ENCODE assay signal across 1 cellular context in the genomic region with DNA sequence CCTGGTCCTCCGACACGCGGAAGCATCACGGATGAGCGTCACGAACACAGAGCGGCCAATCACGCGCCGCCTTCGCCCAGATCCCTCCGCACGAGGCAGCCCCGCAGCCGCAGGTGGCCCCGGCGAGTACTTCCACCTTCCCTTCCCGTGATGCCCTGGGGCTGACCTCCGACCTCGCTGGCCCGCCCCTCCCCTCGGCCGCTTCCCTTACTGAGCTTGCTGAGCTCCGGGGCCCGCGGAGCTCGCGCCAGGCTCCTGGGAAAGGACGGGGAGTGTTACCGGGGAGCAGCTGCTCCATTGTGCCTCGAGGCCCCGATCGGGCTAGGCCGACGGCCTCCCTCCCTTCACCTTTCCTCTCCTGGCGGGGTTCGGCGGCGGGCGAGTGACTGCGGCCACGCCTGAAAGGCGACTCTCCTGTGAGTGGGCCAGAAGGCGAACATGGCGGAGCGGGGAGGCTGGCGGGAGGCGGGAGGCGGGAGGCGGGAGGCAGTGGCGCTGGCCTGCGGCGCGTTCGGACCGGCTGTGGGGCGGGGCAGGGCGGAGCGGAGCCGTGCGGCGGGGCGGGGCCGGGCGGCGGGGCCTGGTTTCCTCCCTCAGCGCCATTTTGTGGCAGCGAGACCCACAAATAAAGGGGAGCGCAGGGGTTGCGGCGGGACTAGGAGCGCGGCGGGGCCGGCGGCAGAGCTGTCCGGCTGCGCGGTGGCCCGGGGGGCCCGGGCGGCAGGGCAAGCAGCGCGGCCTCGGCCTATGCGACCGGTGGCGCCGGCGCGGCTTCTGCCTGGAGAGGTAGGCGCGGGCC.
TF ChIP-seq lines count a peak whose summit lies in the region.

TSS of gene WTAP (plus strand) at position 589 of the 799 bp plus-strand sequence. CDS start 8,760 bp downstream, outside the sequence.

TF ChIP-seq in K562, 482 proteins besides CTCF, POLR2A, EP300 and RAD21 (continued from another document and continues in another):
- peak in 1 of 2 experiments; percentile 84 for TF ChIP-seq AFF1 (IDR thresholded peaks at IDR 0.05; ENCODE audit: low read depth in 1 of 2, partially characterized antibody in 2 of 2)
- TF ChIP-seq HDAC2 (IDR thresholded peaks at IDR 0.05): 0 out of 2 replicates have a peak, but pooled peaks have one; percentile 96
- peak; percentile 63; the same call in 1 of the 2 replicates for TF ChIP-seq ETV1 (tag; conservative IDR thresholded peaks at IDR 0.05; ENCODE audit: low read depth)
- peak; percentile 20; the same call in 1 of the 2 replicates for TF ChIP-seq KDM2B (CRISPR knock-in tag; IDR thresholded peaks at IDR 0.05)
- TF ChIP-seq MTA1 (IDR thresholded peaks at IDR 0.05; ENCODE audit: borderline replicate concordance): peak; percentile 90
- peak; percentile 2 to 92; a peak in 3 of 4 replicates for TF ChIP-seq TEAD1 (CRISPR knock-in tag; IDR thresholded peaks at IDR 0.05)
- TF ChIP-seq COPS2 (conservative IDR thresholded peaks at IDR 0.05): no peak
- TF ChIP-seq, protein P1, sequence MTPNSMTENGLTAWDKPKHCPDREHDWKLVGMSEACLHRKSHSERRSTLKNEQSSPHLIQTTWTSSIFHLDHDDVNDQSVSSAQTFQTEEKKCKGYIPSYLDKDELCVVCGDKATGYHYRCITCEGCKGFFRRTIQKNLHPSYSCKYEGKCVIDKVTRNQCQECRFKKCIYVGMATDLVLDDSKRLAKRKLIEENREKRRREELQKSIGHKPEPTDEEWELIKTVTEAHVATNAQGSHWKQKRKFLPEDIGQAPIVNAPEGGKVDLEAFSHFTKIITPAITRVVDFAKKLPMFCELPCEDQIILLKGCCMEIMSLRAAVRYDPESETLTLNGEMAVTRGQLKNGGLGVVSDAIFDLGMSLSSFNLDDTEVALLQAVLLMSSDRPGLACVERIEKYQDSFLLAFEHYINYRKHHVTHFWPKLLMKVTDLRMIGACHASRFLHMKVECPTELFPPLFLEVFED (CRISPR knock-in tag; conservative IDR thresholded peaks at IDR 0.05): peak; percentile 16; the same call in 1 of the 2 replicates
- TF ChIP-seq NR2F6 (CRISPR knock-in tag; IDR thresholded peaks at IDR 0.05): 0 out of 2 replicates have a peak, but pooled peaks have one; percentile 5
- TF ChIP-seq PHF20 (IDR thresholded peaks at IDR 0.05; ENCODE audit: partially characterized antibody): peak; percentile 96
- peak; percentile 22 to 29; a peak in 2 of 4 replicates for TF ChIP-seq TBL1XR1 (IDR thresholded peaks at IDR 0.05; ENCODE audit: low read length in 2 of 2)
- peak; percentile 91 for TF ChIP-seq HDAC8 (tag; IDR thresholded peaks at IDR 0.05)
- TF ChIP-seq RBM14 (IDR thresholded peaks at IDR 0.05; ENCODE audit: borderline replicate concordance, insufficient read depth, low read depth, low read length): 0 out of 2 replicates have a peak, but pooled peaks have one; percentile 85
- no peak for TF ChIP-seq ZFP30 (CRISPR knock-in tag; IDR thresholded peaks at IDR 0.05; ENCODE audit: borderline replicate concordance)
- peak; percentile 94 for TF ChIP-seq ZBTB2 (IDR thresholded peaks at IDR 0.05)
- TF ChIP-seq GABPB2 (CRISPR knock-in tag; conservative IDR thresholded peaks at IDR 0.05): no peak
- no peak for TF ChIP-seq BMI1 (IDR thresholded peaks at IDR 0.05; ENCODE audit: low read length)
- TF ChIP-seq, protein P2, sequence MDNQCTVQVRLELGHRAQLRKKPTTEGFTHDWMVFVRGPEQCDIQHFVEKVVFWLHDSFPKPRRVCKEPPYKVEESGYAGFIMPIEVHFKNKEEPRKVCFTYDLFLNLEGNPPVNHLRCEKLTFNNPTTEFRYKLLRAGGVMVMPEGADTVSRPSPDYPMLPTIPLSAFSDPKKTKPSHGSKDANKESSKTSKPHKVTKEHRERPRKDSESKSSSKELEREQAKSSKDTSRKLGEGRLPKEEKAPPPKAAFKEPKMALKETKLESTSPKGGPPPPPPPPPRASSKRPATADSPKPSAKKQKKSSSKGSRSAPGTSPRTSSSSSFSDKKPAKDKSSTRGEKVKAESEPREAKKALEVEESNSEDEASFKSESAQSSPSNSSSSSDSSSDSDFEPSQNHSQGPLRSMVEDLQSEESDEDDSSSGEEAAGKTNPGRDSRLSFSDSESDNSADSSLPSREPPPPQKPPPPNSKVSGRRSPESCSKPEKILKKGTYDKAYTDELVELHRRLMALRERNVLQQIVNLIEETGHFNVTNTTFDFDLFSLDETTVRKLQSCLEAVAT (IDR thresholded peaks at IDR 0.05): peak in 1 of 2 experiments; percentile 87; a peak in 1 of 4 replicates
- TF ChIP-seq, protein P3, sequence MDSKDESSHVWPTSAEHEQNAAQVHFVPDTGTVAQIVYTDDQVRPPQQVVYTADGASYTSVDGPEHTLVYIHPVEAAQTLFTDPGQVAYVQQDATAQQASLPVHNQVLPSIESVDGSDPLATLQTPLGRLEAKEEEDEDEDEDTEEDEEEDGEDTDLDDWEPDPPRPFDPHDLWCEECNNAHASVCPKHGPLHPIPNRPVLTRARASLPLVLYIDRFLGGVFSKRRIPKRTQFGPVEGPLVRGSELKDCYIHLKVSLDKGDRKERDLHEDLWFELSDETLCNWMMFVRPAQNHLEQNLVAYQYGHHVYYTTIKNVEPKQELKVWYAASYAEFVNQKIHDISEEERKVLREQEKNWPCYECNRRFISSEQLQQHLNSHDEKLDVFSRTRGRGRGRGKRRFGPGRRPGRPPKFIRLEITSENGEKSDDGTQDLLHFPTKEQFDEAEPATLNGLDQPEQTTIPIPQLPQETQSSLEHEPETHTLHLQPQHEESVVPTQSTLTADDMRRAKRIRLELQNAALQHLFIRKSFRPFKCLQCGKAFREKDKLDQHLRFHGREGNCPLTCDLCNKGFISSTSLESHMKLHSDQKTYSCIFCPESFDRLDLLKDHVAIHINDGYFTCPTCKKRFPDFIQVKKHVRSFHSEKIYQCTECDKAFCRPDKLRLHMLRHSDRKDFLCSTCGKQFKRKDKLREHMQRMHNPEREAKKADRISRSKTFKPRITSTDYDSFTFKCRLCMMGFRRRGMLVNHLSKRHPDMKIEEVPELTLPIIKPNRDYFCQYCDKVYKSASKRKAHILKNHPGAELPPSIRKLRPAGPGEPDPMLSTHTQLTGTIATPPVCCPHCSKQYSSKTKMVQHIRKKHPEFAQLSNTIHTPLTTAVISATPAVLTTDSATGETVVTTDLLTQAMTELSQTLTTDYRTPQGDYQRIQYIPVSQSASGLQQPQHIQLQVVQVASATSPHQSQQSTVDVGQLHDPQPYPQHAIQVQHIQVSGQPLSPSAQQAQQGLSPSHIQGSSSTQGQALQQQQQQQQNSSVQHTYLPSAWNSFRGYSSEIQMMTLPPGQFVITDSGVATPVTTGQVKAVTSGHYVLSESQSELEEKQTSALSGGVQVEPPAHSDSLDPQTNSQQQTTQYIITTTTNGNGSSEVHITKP (IDR thresholded peaks at IDR 0.05; ENCODE audit: partially characterized antibody): peak; percentile 74
- TF ChIP-seq NUFIP1 (IDR thresholded peaks at IDR 0.05; ENCODE audit: partially characterized antibody): no peak
- peak; percentile 91 to 95 for TF ChIP-seq NONO (IDR thresholded peaks at IDR 0.05; ENCODE audit: low read depth in 2 of 2, low read length in 1 of 2)
- TF ChIP-seq MTA3 (IDR thresholded peaks at IDR 0.05; ENCODE audit: borderline replicate concordance): peak; percentile 96
- peak; percentile 57 for TF ChIP-seq ARID1B (IDR thresholded peaks at IDR 0.05)
- TF ChIP-seq PCBP1 (IDR thresholded peaks at IDR 0.05; ENCODE audit: low read depth, low read length, poor library complexity, severe bottlenecking): peak; percentile 99
- TF ChIP-seq FOS (IDR thresholded peaks at IDR 0.05; ENCODE audit: extremely low read depth, insufficient read length): peak; percentile 61
- peak; percentile 95 for TF ChIP-seq KDM5B (IDR thresholded peaks at IDR 0.05; ENCODE audit: insufficient replicate concordance, low read depth, low read length)
- TF ChIP-seq, protein P4, sequence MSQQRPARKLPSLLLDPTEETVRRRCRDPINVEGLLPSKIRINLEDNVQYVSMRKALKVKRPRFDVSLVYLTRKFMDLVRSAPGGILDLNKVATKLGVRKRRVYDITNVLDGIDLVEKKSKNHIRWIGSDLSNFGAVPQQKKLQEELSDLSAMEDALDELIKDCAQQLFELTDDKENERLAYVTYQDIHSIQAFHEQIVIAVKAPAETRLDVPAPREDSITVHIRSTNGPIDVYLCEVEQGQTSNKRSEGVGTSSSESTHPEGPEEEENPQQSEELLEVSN (IDR thresholded peaks at IDR 0.05; ENCODE audit: borderline replicate concordance in 1 of 2, extremely low read depth in 1 of 2, insufficient read depth in 1 of 2, insufficient read length in 1 of 2, low read depth in 1 of 2, low read length in 1 of 2, poor library complexity in 1 of 2, severe bottlenecking in 1 of 2): peak; percentile 96 to 99
- no peak for TF ChIP-seq ZNF395 (CRISPR knock-in tag; IDR thresholded peaks at IDR 0.05)
- TF ChIP-seq, protein P5, sequence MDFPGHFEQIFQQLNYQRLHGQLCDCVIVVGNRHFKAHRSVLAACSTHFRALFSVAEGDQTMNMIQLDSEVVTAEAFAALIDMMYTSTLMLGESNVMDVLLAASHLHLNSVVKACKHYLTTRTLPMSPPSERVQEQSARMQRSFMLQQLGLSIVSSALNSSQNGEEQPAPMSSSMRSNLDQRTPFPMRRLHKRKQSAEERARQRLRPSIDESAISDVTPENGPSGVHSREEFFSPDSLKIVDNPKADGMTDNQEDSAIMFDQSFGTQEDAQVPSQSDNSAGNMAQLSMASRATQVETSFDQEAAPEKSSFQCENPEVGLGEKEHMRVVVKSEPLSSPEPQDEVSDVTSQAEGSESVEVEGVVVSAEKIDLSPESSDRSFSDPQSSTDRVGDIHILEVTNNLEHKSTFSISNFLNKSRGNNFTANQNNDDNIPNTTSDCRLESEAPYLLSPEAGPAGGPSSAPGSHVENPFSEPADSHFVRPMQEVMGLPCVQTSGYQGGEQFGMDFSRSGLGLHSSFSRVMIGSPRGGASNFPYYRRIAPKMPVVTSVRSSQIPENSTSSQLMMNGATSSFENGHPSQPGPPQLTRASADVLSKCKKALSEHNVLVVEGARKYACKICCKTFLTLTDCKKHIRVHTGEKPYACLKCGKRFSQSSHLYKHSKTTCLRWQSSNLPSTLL (IDR thresholded peaks at IDR 0.05): peak; percentile 83
- peak; percentile 59; the same call in 1 of the 2 replicates for TF ChIP-seq ZBTB17 (CRISPR knock-in tag; IDR thresholded peaks at IDR 0.05)
- TF ChIP-seq FOXK1 (CRISPR knock-in tag; IDR thresholded peaks at IDR 0.05; ENCODE audit: borderline replicate concordance): peak; percentile 97; the same call in 1 of the 2 replicates
- TF ChIP-seq HIVEP1 (CRISPR knock-in tag; IDR thresholded peaks at IDR 0.05): peak; percentile 84; the same call in 1 of the 2 replicates
- peak in 1 of 2 experiments; percentile 8; a peak in 1 of 4 replicates for TF ChIP-seq UBTF (IDR thresholded peaks at IDR 0.05; ENCODE audit: borderline replicate concordance in 1 of 2, low read depth in 2 of 2, low read length in 2 of 2)
